In the genomic region with DNA sequence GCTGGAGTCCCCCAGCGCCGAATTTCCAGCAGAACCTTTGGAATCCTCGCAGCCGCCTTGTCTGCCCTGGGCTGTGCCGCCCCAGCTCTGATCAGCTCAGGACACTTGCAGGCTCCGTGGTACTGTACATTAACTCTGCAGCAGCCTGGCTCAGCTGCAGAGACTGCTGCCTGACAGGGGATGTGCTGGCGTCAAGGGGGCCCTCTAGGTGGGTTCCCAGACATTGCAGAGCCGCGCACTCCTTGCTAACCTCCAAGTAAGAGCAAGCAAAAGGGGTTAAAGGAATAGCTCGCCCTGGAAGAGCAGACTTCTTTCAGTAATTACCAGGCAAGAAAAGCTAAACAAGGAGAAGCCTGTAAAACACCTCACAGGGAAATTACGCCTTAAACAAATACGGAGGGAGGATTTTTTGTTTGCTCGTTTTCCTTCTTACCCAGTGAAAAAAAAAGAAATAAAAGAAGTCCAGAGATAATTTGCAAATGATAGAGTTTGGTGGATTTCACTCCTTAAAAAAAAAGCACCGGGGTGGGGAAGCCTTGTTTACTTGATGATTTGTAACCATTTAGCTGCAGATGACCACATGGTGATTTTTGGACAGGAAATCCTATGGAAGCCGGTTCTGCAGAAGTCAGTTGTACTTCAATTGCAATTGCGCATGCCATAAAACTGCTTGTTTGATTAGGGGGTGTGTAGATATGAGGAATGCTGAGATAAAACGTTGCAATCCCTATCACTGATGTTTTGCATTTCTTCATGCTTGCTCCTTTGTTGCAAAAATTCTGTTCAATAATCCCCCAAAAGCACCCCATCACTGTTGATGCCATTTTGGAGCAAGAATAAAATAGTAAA, we compare ENCODE assay signal across 8 cellular contexts.
DNase-seq lines count a peak whose midpoint lies in the region; ATAC-seq and TF ChIP-seq lines count a peak whose summit lies in the region.

No MANE protein-coding gene starts in this region.

- DNase-seq in HAP-1 (ENCODE audit: low spot score in 2 of 2) (peak; percentile 5 to 40), NCI-H748 treated with DMSO at 0.1 percent for 48 hours (lab: John Stamatoyannopoulos, UW) (peak; percentile 60), epithelial cell of proximal tubule (ENCODE audit: low read depth) (no peak), mucosa of gallbladder (ENCODE audit: low spot score) (peak; percentile 17), SKM-1 (lab: John Stamatoyannopoulos, UW; ENCODE audit: unreplicated experiment) (no peak)
- no peak for DNase-seq in activated CD4-positive, alpha-beta memory T cell treated with anti-CD3 and anti-CD28 coated beads for 36 hours
- DNase-seq in activated T-cell treated with anti-CD3 and anti-CD28 coated beads, Interleukin-2, amount 50 U/mL, for 4 hours, result no peak

- POLR2A ChIA-PET in activated CD4-positive, alpha-beta memory T cell treated with anti-CD3 and anti-CD28 coated beads for 36 hours (lab: Charles Lee), result no interaction called here

- peaks cover 6% of the 10 kb centered on the region for H3K27me3 Mint-ChIP-seq in activated CD4-positive, alpha-beta memory T cell treated with anti-CD3 and anti-CD28 coated beads for 36 hours
- peaks cover 1% of the 10 kb centered on the region for H3K27me3 Mint-ChIP-seq in activated T-cell treated with anti-CD3 and anti-CD28 coated beads, Interleukin-2, amount 50 U/mL, for 4 hours (ENCODE audit: low read depth)

- peaks cover 7% of the 10 kb centered on the region; the same call in 1 of the 2 replicates for H3K27me3 ChIP-seq in HAP-1 (ENCODE audit: low read depth)

- peak; percentile 41 for TF ChIP-seq CTCF in epithelial cell of proximal tubule (conservative IDR thresholded peaks at IDR 0.05; ENCODE audit: low read depth, low read length)

- H3K4me3 Mint-ChIP-seq in activated CD4-positive, alpha-beta memory T cell treated with anti-CD3 and anti-CD28 coated beads for 36 hours, result no peak overlapping the region
- no peak overlapping the region for H3K4me3 Mint-ChIP-seq in activated T-cell treated with anti-CD3 and anti-CD28 coated beads, Interleukin-2, amount 50 U/mL, for 4 hours

- H3K9me3 Mint-ChIP-seq in activated CD4-positive, alpha-beta memory T cell treated with anti-CD3 and anti-CD28 coated beads for 36 hours, result no peaks in the 10 kb centered on the region
- no peaks in the 10 kb centered on the region for H3K9me3 Mint-ChIP-seq in activated T-cell treated with anti-CD3 and anti-CD28 coated beads, Interleukin-2, amount 50 U/mL, for 4 hours

- no peaks in the 10 kb centered on the region for H3K36me3 Mint-ChIP-seq in activated CD4-positive, alpha-beta memory T cell treated with anti-CD3 and anti-CD28 coated beads for 36 hours
- H3K36me3 Mint-ChIP-seq in activated T-cell treated with anti-CD3 and anti-CD28 coated beads, Interleukin-2, amount 50 U/mL, for 4 hours (ENCODE audit: insufficient read depth), result peaks cover 1% of the 10 kb centered on the region

- in situ Hi-C loops in HAP-1 (cut with MboI; ENCODE audit: low sequenced_read_pairs), result no loop called here

- no peaks in the 10 kb centered on the region for H3K36me3 ChIP-seq in HAP-1 (replicated peaks)

- H3K4me3 ChIP-seq in HAP-1 (no peak overlapping the region), epithelial cell of proximal tubule (ENCODE audit: low read depth, low read length) (peak overlapping the region; percentile 76)

- H3K27ac Mint-ChIP-seq in activated CD4-positive, alpha-beta memory T cell treated with anti-CD3 and anti-CD28 coated beads for 36 hours, result no peak overlapping the region

- H3K4me1 ChIP-seq in HAP-1, result no peaks in the 10 kb centered on the region

- intact Hi-C loops in activated CD4-positive, alpha-beta memory T cell treated with anti-CD3 and anti-CD28 coated beads for 36 hours (cut with micrococcal nuclease), result no loop called here

- ATAC-seq in HG03432 (IDR thresholded peaks at IDR 0.05; ENCODE audit: unreplicated experiment), result no peak
- ATAC-seq in activated T-cell treated with anti-CD3 and anti-CD28 coated beads, Interleukin-2, amount 50 U/mL, for 4 hours, result no peak

- CTCF ChIA-PET in activated CD4-positive, alpha-beta memory T cell treated with anti-CD3 and anti-CD28 coated beads for 36 hours (lab: Charles Lee), result no interaction called here

- H3K9me3 ChIP-seq in HAP-1, result no peaks in the 10 kb centered on the region

- H3K4me1 Mint-ChIP-seq in activated CD4-positive, alpha-beta memory T cell treated with anti-CD3 and anti-CD28 coated beads for 36 hours (ENCODE audit: low read depth), result peaks cover 2% of the 10 kb centered on the region
- H3K4me1 Mint-ChIP-seq in activated T-cell treated with anti-CD3 and anti-CD28 coated beads, Interleukin-2, amount 50 U/mL, for 4 hours (ENCODE audit: low read depth), result peaks cover 3% of the 10 kb centered on the region

Comparison
In these comparisons a context has a peak if more than half of its experiments do, and no peak if none do; other contexts are left out.
1. DNase-seq: peak in HAP-1 (2 of 2), NCI-H748 treated with DMSO at 0.1 percent for 48 hours (single experiment) and mucosa of gallbladder (single experiment); none in epithelial cell of proximal tubule (single experiment), SKM-1 (single experiment), activated CD4-positive, alpha-beta memory T cell treated with anti-CD3 and anti-CD28 coated beads for 36 hours (single experiment) and activated T-cell treated with anti-CD3 and anti-CD28 coated beads, Interleukin-2, amount 50 U/mL, for 4 hours (single experiment).